Comparison of ENCODE assay signal across 1 cellular context in the genomic region with DNA sequence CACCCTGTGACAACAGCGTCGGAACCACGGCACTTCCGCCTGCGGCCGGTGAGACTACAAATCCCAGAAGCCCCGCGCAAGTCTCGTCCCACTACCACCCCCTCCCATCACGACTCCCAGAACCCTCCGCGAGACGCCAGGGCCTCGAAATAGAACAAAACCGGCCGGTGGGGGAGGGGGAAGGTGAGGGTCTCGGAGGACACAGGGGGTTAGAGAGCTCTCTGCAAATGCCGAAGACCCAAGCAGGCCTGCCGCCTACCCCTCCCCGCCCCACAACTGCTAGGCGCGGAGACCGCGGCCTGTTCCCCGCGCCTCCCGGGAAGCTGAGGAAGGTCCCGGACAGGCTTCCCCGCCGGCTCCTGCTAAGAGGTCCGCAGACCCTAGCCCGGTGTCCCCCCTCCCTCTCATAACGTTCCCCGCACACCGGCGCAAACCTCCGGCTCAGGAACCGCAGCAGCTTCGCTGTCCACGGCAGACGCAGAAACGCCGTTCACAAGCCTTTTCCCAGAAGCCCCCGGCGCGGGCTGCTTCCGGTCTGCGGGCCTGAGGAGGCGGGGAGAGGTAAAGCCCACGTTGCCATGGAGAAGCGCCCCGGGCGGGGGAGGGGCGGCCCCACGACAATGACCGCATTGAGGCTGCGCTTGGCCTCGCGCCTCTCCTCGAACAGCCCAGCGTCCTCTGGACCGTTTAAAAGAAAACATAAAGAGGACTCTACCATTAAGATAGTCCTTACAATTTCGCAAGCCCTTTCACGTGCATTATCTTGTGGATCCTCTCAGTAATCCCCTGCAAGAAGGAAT.
TF ChIP-seq lines count a peak whose summit lies in the region.

A gene (minus strand): TSS at position 485 of the 800 bp plus-strand sequence. CDS start 3,770 bp downstream, outside the sequence.

TF ChIP-seq in HepG2, 621 proteins besides CTCF, POLR2A, EP300 and RAD21 (continued from another document and continues in another):
- TF ChIP-seq, protein P1, sequence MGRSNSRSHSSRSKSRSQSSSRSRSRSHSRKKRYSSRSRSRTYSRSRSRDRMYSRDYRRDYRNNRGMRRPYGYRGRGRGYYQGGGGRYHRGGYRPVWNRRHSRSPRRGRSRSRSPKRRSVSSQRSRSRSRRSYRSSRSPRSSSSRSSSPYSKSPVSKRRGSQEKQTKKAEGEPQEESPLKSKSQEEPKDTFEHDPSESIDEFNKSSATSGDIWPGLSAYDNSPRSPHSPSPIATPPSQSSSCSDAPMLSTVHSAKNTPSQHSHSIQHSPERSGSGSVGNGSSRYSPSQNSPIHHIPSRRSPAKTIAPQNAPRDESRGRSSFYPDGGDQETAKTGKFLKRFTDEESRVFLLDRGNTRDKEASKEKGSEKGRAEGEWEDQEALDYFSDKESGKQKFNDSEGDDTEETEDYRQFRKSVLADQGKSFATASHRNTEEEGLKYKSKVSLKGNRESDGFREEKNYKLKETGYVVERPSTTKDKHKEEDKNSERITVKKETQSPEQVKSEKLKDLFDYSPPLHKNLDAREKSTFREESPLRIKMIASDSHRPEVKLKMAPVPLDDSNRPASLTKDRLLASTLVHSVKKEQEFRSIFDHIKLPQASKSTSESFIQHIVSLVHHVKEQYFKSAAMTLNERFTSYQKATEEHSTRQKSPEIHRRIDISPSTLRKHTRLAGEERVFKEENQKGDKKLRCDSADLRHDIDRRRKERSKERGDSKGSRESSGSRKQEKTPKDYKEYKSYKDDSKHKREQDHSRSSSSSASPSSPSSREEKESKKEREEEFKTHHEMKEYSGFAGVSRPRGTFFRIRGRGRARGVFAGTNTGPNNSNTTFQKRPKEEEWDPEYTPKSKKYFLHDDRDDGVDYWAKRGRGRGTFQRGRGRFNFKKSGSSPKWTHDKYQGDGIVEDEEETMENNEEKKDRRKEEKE (IDR thresholded peaks at IDR 0.05): no peak
- TF ChIP-seq NR2F1 (CRISPR knock-in tag; IDR thresholded peaks at IDR 0.05) (no peak), ZBTB21 (CRISPR knock-in tag; IDR thresholded peaks at IDR 0.05) (no peak), MIER2 (CRISPR knock-in tag; IDR thresholded peaks at IDR 0.05) (no peak), ZZZ3 (CRISPR knock-in tag; IDR thresholded peaks at IDR 0.05; ENCODE audit: borderline replicate concordance) (peak; percentile 51; the same call in 1 of the 2 replicates), PAX8 (CRISPR knock-in tag; IDR thresholded peaks at IDR 0.05; ENCODE audit: borderline replicate concordance) (no peak), IRX3 (CRISPR knock-in tag; IDR thresholded peaks at IDR 0.05; ENCODE audit: borderline replicate concordance, low read depth) (no peak), HDAC2 (CRISPR knock-in tag; IDR thresholded peaks at IDR 0.05) (peak; percentile 74; the same call in 1 of the 2 replicates), PITX1 (CRISPR knock-in tag; IDR thresholded peaks at IDR 0.05) (peak; percentile 65), TSC22D2 (CRISPR knock-in tag; IDR thresholded peaks at IDR 0.05; ENCODE audit: borderline replicate concordance) (no peak), ZNF569 (CRISPR knock-in tag; IDR thresholded peaks at IDR 0.05; ENCODE audit: borderline replicate concordance) (0 out of 2 replicates have a peak, but pooled peaks have one; percentile 21), ZNF724P (CRISPR knock-in tag; IDR thresholded peaks at IDR 0.05; ENCODE audit: borderline replicate concordance) (no peak), ZNF644 (CRISPR knock-in tag; IDR thresholded peaks at IDR 0.05; ENCODE audit: low read depth) (peak; percentile 55; the same call in 1 of the 2 replicates), ZIK1 (CRISPR knock-in tag; IDR thresholded peaks at IDR 0.05; ENCODE audit: borderline replicate concordance, low read depth) (peak; percentile 41; the same call in 1 of the 2 replicates), TBL1XR1 (IDR thresholded peaks at IDR 0.05; ENCODE audit: borderline replicate concordance, low read length, partially characterized antibody) (peak; percentile 13), ZNF432 (CRISPR knock-in tag; IDR thresholded peaks at IDR 0.05; ENCODE audit: borderline replicate concordance) (no peak), FOXM1 (CRISPR knock-in tag; IDR thresholded peaks at IDR 0.05) (peak; percentile 95), REPIN1 (CRISPR knock-in tag; IDR thresholded peaks at IDR 0.05; ENCODE audit: borderline replicate concordance, low read depth) (peak; percentile 33; the same call in 1 of the 2 replicates), TEAD3 (CRISPR knock-in tag; optimal IDR thresholded peaks at IDR 0.05; ENCODE audit: borderline replicate concordance) (no peak), CCAR2 (optimal IDR thresholded peaks at IDR 0.05; ENCODE audit: low read depth, low read length) (no peak), JUNB (CRISPR knock-in tag; IDR thresholded peaks at IDR 0.05; ENCODE audit: borderline replicate concordance) (no peak), ZSCAN9 (CRISPR knock-in tag; IDR thresholded peaks at IDR 0.05; ENCODE audit: borderline replicate concordance) (no peak), ZKSCAN1 (IDR thresholded peaks at IDR 0.05; ENCODE audit: low read length) (no peak), ZNF337 (CRISPR knock-in tag; IDR thresholded peaks at IDR 0.05; ENCODE audit: borderline replicate concordance, low read depth) (no peak), MTA3 (CRISPR knock-in tag; IDR thresholded peaks at IDR 0.05) (no peak)
- TF ChIP-seq, protein P2, sequence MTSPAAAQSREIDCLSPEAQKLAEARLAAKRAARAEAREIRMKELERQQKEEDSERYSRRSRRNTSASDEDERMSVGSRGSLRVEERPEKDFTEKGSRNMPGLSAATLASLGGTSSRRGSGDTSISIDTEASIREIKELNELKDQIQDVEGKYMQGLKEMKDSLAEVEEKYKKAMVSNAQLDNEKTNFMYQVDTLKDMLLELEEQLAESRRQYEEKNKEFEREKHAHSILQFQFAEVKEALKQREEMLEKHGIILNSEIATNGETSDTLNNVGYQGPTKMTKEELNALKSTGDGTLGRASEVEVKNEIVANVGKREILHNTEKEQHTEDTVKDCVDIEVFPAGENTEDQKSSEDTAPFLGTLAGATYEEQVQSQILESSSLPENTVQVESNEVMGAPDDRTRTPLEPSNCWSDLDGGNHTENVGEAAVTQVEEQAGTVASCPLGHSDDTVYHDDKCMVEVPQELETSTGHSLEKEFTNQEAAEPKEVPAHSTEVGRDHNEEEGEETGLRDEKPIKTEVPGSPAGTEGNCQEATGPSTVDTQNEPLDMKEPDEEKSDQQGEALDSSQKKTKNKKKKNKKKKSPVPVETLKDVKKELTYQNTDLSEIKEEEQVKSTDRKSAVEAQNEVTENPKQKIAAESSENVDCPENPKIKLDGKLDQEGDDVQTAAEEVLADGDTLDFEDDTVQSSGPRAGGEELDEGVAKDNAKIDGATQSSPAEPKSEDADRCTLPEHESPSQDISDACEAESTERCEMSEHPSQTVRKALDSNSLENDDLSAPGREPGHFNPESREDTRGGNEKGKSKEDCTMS (CRISPR knock-in tag; conservative IDR thresholded peaks at IDR 0.05): no peak
- TF ChIP-seq, protein P3, sequence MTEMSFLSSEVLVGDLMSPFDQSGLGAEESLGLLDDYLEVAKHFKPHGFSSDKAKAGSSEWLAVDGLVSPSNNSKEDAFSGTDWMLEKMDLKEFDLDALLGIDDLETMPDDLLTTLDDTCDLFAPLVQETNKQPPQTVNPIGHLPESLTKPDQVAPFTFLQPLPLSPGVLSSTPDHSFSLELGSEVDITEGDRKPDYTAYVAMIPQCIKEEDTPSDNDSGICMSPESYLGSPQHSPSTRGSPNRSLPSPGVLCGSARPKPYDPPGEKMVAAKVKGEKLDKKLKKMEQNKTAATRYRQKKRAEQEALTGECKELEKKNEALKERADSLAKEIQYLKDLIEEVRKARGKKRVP (CRISPR knock-in tag; IDR thresholded peaks at IDR 0.05): peak in 1 of 2 experiments; percentile 56; a peak in 2 of 4 replicates
- TF ChIP-seq, protein P4, sequence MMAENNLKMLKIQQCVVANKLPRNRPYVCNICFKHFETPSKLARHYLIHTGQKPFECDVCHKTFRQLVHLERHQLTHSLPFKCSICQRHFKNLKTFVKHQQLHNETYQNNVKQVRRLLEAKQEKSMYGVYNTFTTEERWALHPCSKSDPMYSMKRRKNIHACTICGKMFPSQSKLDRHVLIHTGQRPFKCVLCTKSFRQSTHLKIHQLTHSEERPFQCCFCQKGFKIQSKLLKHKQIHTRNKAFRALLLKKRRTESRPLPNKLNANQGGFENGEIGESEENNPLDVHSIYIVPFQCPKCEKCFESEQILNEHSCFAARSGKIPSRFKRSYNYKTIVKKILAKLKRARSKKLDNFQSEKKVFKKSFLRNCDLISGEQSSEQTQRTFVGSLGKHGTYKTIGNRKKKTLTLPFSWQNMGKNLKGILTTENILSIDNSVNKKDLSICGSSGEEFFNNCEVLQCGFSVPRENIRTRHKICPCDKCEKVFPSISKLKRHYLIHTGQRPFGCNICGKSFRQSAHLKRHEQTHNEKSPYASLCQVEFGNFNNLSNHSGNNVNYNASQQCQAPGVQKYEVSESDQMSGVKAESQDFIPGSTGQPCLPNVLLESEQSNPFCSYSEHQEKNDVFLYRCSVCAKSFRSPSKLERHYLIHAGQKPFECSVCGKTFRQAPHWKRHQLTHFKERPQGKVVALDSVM (CRISPR knock-in tag; IDR thresholded peaks at IDR 0.05): peak; percentile 63
- TF ChIP-seq, protein P5, sequence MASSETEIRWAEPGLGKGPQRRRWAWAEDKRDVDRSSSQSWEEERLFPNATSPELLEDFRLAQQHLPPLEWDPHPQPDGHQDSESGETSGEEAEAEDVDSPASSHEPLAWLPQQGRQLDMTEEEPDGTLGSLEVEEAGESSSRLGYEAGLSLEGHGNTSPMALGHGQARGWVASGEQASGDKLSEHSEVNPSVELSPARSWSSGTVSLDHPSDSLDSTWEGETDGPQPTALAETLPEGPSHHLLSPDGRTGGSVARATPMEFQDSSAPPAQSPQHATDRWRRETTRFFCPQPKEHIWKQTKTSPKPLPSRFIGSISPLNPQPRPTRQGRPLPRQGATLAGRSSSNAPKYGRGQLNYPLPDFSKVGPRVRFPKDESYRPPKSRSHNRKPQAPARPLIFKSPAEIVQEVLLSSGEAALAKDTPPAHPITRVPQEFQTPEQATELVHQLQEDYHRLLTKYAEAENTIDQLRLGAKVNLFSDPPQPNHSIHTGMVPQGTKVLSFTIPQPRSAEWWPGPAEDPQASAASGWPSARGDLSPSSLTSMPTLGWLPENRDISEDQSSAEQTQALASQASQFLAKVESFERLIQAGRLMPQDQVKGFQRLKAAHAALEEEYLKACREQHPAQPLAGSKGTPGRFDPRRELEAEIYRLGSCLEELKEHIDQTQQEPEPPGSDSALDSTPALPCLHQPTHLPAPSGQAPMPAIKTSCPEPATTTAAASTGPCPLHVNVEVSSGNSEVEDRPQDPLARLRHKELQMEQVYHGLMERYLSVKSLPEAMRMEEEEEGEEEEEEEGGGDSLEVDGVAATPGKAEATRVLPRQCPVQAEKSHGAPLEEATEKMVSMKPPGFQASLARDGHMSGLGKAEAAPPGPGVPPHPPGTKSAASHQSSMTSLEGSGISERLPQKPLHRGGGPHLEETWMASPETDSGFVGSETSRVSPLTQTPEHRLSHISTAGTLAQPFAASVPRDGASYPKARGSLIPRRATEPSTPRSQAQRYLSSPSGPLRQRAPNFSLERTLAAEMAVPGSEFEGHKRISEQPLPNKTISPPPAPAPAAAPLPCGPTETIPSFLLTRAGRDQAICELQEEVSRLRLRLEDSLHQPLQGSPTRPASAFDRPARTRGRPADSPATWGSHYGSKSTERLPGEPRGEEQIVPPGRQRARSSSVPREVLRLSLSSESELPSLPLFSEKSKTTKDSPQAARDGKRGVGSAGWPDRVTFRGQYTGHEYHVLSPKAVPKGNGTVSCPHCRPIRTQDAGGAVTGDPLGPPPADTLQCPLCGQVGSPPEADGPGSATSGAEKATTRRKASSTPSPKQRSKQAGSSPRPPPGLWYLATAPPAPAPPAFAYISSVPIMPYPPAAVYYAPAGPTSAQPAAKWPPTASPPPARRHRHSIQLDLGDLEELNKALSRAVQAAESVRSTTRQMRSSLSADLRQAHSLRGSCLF (CRISPR knock-in tag; IDR thresholded peaks at IDR 0.05; ENCODE audit: borderline replicate concordance): no peak
- TF ChIP-seq, protein P6, sequence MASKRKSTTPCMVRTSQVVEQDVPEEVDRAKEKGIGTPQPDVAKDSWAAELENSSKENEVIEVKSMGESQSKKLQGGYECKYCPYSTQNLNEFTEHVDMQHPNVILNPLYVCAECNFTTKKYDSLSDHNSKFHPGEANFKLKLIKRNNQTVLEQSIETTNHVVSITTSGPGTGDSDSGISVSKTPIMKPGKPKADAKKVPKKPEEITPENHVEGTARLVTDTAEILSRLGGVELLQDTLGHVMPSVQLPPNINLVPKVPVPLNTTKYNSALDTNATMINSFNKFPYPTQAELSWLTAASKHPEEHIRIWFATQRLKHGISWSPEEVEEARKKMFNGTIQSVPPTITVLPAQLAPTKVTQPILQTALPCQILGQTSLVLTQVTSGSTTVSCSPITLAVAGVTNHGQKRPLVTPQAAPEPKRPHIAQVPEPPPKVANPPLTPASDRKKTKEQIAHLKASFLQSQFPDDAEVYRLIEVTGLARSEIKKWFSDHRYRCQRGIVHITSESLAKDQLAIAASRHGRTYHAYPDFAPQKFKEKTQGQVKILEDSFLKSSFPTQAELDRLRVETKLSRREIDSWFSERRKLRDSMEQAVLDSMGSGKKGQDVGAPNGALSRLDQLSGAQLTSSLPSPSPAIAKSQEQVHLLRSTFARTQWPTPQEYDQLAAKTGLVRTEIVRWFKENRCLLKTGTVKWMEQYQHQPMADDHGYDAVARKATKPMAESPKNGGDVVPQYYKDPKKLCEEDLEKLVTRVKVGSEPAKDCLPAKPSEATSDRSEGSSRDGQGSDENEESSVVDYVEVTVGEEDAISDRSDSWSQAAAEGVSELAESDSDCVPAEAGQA (IDR thresholded peaks at IDR 0.05; ENCODE audit: low read depth): peak; percentile 42
- TF ChIP-seq, protein P6 (CRISPR knock-in tag; IDR thresholded peaks at IDR 0.05; ENCODE audit: borderline replicate concordance): no peak
- TF ChIP-seq, protein P7, sequence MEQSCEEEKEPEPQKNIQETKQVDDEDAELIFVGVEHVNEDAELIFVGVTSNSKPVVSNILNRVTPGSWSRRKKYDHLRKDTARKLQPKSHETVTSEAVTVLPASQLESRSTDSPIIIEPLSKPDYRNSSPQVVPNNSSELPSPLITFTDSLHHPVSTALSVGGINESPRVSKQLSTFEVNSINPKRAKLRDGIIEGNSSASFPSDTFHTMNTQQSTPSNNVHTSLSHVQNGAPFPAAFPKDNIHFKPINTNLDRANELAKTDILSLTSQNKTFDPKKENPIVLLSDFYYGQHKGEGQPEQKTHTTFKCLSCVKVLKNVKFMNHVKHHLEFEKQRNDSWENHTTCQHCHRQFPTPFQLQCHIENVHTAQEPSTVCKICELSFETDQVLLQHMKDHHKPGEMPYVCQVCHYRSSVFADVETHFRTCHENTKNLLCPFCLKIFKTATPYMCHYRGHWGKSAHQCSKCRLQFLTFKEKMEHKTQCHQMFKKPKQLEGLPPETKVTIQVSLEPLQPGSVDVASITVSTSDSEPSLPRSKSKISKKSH (CRISPR knock-in tag; IDR thresholded peaks at IDR 0.05; ENCODE audit: borderline replicate concordance): no peak
